8 cellular contexts compared by ENCODE assay signal in the genomic region with DNA sequence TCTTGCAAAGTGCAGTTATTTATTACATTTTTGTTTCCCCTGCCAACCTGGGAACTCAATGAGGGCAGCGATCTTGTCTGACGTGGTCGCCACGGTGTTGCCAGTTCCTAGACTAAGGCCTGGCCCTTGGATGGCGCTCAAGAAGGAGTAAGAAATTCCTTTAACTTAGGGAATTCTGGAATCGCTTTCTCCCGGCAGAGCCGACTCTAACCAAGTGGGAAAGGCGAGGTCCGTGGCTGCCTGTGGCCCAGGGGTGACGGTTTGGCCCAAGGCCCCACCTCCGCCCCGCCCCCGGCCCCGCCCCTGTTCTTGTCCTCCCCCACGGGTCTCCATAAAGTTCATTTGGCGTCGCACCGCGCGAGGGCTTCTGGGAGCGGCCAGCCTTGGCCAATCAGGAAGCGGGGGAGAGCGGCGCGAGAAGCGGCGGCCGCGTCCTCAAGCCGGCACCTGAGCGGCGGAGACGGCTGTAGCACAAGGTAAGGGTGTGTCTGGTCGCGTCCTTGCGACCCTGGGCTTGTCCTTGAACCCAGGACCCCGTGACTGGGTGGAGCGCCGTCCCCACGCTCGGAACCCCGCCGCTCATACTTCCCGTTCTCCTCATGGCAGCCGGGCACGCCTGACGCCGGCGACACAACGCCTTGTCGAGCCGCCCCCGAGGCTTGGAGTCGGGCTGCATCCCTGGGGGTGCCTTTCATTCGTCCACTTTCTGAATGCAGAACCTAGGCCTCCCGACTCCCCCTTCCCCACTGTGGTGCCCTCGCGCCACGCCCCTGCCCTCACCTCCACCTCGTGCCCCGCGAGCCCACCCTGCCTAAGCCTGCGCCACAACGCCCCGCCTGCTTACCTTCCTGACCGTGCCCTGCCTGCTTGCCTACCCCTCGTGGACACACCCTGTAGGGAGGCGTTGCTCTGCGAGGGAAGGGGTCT. TPM values are rescaled to one million over a fixed set of nuclear protein-coding genes. Genes with fewer than 3 reads are reported as not detected.
DNase-seq lines count a peak whose midpoint lies in the region; ATAC-seq, FAIRE-seq and TF ChIP-seq lines count a peak whose summit lies in the region.

A gene (plus strand): TSS at position 394 of the 927 bp plus-strand sequence. CDS start 18,119 bp downstream, outside the sequence.

- no peaks in the 10 kb centered on the region for H3K9me3 ChIP-seq in heart right ventricle
- H3K9me3 ChIP-seq in upper lobe of left lung, result no peaks in the 10 kb centered on the region

- no peaks in the 10 kb centered on the region for H3K9me3 Mint-ChIP-seq in T-cell

- no peak within 1 kb of the TSS for H3K4me3 Mint-ChIP-seq in T-cell

- H3K4me3 ChIP-seq in heart right ventricle (peak within 1 kb of the TSS; percentile 74 to 97 (median 90)), upper lobe of left lung (peak within 1 kb of the TSS; percentile 78 to 97 (median 89))

- POLR2A ChIA-PET in T-cell (lab: Charles Lee), result no interaction called here

- H3K27me3 ChIP-seq in heart right ventricle, result no peaks in the 10 kb centered on the region
- no peaks in the 10 kb centered on the region for H3K27me3 ChIP-seq in upper lobe of left lung

- TF ChIP-seq CTCF in heart right ventricle (IDR thresholded peaks at IDR 0.05) (no peak), upper lobe of left lung (IDR thresholded peaks at IDR 0.05) (no peak)

- peaks cover 19 to 26% (median 26%) of the 10 kb centered on the region in 3 donors for H3K4me1 Mint-ChIP-seq in T-cell

- H3K36me3 Mint-ChIP-seq in T-cell, result no peaks in the 10 kb centered on the region

- H3K36me3 ChIP-seq in heart right ventricle, result no peaks in the 10 kb centered on the region
- no peaks in the 10 kb centered on the region for H3K36me3 ChIP-seq in upper lobe of left lung

- peak; percentile 89 for FAIRE-seq in GM12891 (lab: Jason Lieb, UNC)

- H3K27ac Mint-ChIP-seq in T-cell, result peak within 1 kb of the TSS; percentile 83 to 86

- CTCF ChIA-PET in T-cell (lab: Charles Lee), result interaction anchor here in 1 of 2 donors (1.2 kb wide), 1 partner anchor 28 kb away, joined by 7 read pairs; no protein-coding TSS in a partner anchor

- ATAC-seq in HG02840 (IDR thresholded peaks at IDR 0.05; ENCODE audit: low FRiP score, unreplicated experiment), result peak; percentile 82
- ATAC-seq in T-cell (replicated peaks in 1 of 4), result peak; percentile 97
- peak; percentile 96 to 99 (median 99) for ATAC-seq in heart right ventricle
- ATAC-seq in upper lobe of left lung (ENCODE audit: low FRiP score in 2 of 2), result peak; percentile 97 to 99

- intact Hi-C loops in heart right ventricle (cut with DNase I) (no loop called here), posterior vena cava (cut with DNase I) (loop anchor here (2.0 to 10.0 kb wide), 2 partner anchors 27 to 65 kb away; a partner anchor contains a TSS)

- H3K4me1 ChIP-seq in heart right ventricle (peaks cover 3 to 29% (median 18%) of the 10 kb centered on the region in 9 donors), upper lobe of left lung (peaks cover 9 to 23% (median 21%) of the 10 kb centered on the region in 4 donors)

- TF ChIP-seq POLR2A in GM12891 (IDR thresholded peaks at IDR 0.05; ENCODE audit: low read depth, low read length), result peak; percentile 84
- peak in 1 of 4 donors; percentile 74 for TF ChIP-seq POLR2A in upper lobe of left lung (IDR thresholded peaks at IDR 0.05)

- 1% methylated on average over 70 of the region's 70 CpGs for WGBS in adipose tissue, 3 donors
- WGBS in heart right ventricle, 2 donors, result 0 to 1% methylated on average over 68 to 70 of the region's 70 CpGs
- 0 to 1% methylated on average over 17 to 57 of the region's 70 CpGs for WGBS in upper lobe of left lung, 2 donors

- H3K27me3 Mint-ChIP-seq in T-cell, result no peaks in the 10 kb centered on the region

- no peak within 1 kb of the TSS for H3K27ac ChIP-seq in adipose tissue (ENCODE audit: low read depth, low read length)
- peak within 1 kb of the TSS; percentile 44 to 85 (median 80) for H3K27ac ChIP-seq in heart right ventricle
- peak within 1 kb of the TSS; percentile 70 to 84 (median 81) for H3K27ac ChIP-seq in upper lobe of left lung

- TF ChIP-seq EP300 in upper lobe of left lung (IDR thresholded peaks at IDR 0.05), result peak in 2 of 4 donors; percentile 17 to 54

- DNase-seq in GM12891 (ENCODE audit: insufficient read length, low spot score) (peak; percentile 87), NCI-H146 (lab: John Stamatoyannopoulos, UW) (peak; percentile 90), T-cell (peak; percentile 76 to 92 (median 86)), heart right ventricle (peak; percentile 92 to 93), posterior vena cava (ENCODE audit: low spot score) (peak; percentile 98), upper lobe of left lung (peak; percentile 92 to 96)

TF ChIP-seq in GM12891, 5 proteins besides CTCF, POLR2A, EP300 and RAD21:
- peak; percentile 84; the same call in 1 of the 2 replicates for TF ChIP-seq POLR2AphosphoS5 (IDR thresholded peaks at IDR 0.05; ENCODE audit: low read depth, low read length)
- TF ChIP-seq POU2F2 (IDR thresholded peaks at IDR 0.05; ENCODE audit: low read depth, low read length), result no peak

RNA-seq across cellular contexts. Expression of the gene that starts here (rescaled TPM):
- 59.1 TPM for polyA plus RNA-seq in GM12891 (2012; ENCODE audit: low read depth, missing spikeins)
- total RNA-seq in T-cell, result 10 to 100 TPM; 52.6 to 72.4 (median 60.5) TPM
- polyA plus RNA-seq in adipose tissue, result 10 to 100 TPM; 10.1 to 32.1 (median 19.8) TPM
- total RNA-seq in heart right ventricle, result 10 to 100 TPM; 25.4 to 34.8 (median 27.6) TPM
- polyA plus RNA-seq in heart right ventricle, result 10 to 100 TPM; 27.2 to 32.3 TPM
- total RNA-seq in posterior vena cava, result 10 to 100 TPM; 42.8 to 54.7 TPM
- 10 to 100 TPM; 30.9 to 57.3 (median 45.3) TPM for total RNA-seq in upper lobe of left lung

Comparison
In these comparisons a context has a peak if more than half of its experiments do, and no peak if none do; other contexts are left out.
1. intact Hi-C loops: an anchor here in posterior vena cava (2.0 to 10.0 kb wide); none called in heart right ventricle.